ENCODE assay signal across 13 cellular contexts in the genomic region with DNA sequence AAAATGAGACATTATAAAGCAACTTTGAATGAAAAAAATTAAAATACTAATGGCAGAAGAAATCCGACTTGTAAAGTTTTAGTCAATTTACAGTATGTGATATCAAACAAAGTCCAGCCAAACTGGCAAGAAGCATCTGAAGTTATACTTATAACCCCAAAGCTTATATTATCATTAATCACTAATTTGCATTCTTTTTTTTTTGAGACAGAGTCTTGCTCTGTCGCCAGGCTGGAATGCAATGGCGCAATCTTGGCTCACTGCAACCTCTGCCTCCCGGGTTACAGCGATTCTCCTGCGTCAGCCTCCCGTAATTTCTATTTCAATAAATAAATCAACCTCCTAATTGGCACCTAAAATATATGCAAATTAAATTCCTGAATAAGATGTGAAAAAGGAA.
"Had no signal": no experiment of that assay in that cellular context is flagged by ENCODE, and none has a peak within 500 bp of the region (broad histone marks: within the 10 kb centered on the region; RNA-seq: fewer than 3 reads in every experiment).

No MANE protein-coding gene starts in this region.

- H3K4me1 ChIP-seq: body of pancreas, esophagus squamous epithelium, lower lobe of right lung, parathyroid adenoma had no signal

- H3K4me1 Mint-ChIP-seq: naive B cell had no signal

- H3K27ac Mint-ChIP-seq: naive B cell; T-helper 1 cell treated with Interleukin-12 subunit alpha and Interleukin-12 subunit beta and Interleukin-4 antibody, amounts not matched to agents 30 μg/mL and 1 μg/mL, for 36 hours had no signal

- H3K4me3 ChIP-seq: adrenal gland, body of pancreas, esophagus squamous epithelium, lower lobe of right lung had no signal

- H3K4me3 Mint-ChIP-seq: naive B cell; T-helper 1 cell treated with Interleukin-12 subunit alpha and Interleukin-12 subunit beta and Interleukin-4 antibody, amounts not matched to agents 30 μg/mL and 1 μg/mL, for 36 hours had no signal

- H3K27me3 Mint-ChIP-seq: naive B cell had no signal

- H3K27ac ChIP-seq: adrenal gland, body of pancreas, esophagus squamous epithelium, lower lobe of right lung, parathyroid adenoma had no signal

- ATAC-seq: body of pancreas, left cardiac atrium, lower lobe of right lung had no signal

- DNase-seq: activated CD4-positive, alpha-beta T cell treated with anti-CD3 and anti-CD28 coated beads, Interleukin-2, amount 50 U/mL, for 1 hour; activated CD4-positive, CD25-positive, alpha-beta regulatory T cell; activated naive CD4-positive, alpha-beta T cell treated with anti-CD3 and anti-CD28 coated beads, Interleukin-2, amount 50 U/mL, for 16 hours; adrenal gland; body of pancreas; cerebellar nuclear complex; esophagus squamous epithelium; left cardiac atrium; lower lobe of right lung; naive B cell; retina had no signal

- H3K27me3 ChIP-seq: adrenal gland, body of pancreas, esophagus squamous epithelium had no signal
